2 cellular contexts compared by ENCODE assay signal in genomic region chr5:113058269-113058668, GRCh38.
A peak's percentile ranks its signal among the peaks of the same experiment; 100 is the strongest.
TF ChIP-seq lines count a peak whose summit lies in the region.

No MANE protein-coding gene starts in this region.

TF ChIP-seq in IMR-90, 13 proteins besides CTCF, POLR2A, EP300 and RAD21:
- TF ChIP-seq MAFK (IDR thresholded peaks at IDR 0.05; ENCODE audit: low read depth, low read length) (no peak), FOS (IDR thresholded peaks at IDR 0.05; ENCODE audit: low read depth, low read length) (no peak), BHLHE40 (IDR thresholded peaks at IDR 0.05; ENCODE audit: low read depth, low read length) (no peak), CHD1 (IDR thresholded peaks at IDR 0.05; ENCODE audit: low read depth, low read length) (no peak), ELK1 (IDR thresholded peaks at IDR 0.05; ENCODE audit: borderline replicate concordance, low read depth, low read length) (no peak), MAZ (IDR thresholded peaks at IDR 0.05; ENCODE audit: borderline replicate concordance, low read depth, low read length) (no peak)

TF ChIP-seq in H1, 55 proteins besides CTCF, POLR2A, EP300 and RAD21:
- TF ChIP-seq CTBP2 (IDR thresholded peaks at IDR 0.05; ENCODE audit: borderline replicate concordance, insufficient read depth, insufficient read length, low read length): no peak
- 0 out of 2 replicates have a peak, but pooled peaks have one; percentile 24 for TF ChIP-seq ATF3 (IDR thresholded peaks at IDR 0.05; ENCODE audit: insufficient read depth, low read depth, low read length)
- TF ChIP-seq POU5F1 (IDR thresholded peaks at IDR 0.05; ENCODE audit: low read depth, low read length): no peak
